ENCODE assay signal across 16 cellular contexts in genomic region chr20:61788343-61788742, GRCh38.
DNase-seq lines count a peak whose midpoint lies in the region; ATAC-seq and TF ChIP-seq lines count a peak whose summit lies in the region.
"Had no signal": no experiment of that assay in that cellular context is flagged by ENCODE, and none has a peak within 500 bp of the region (broad histone marks: within the 10 kb centered on the region; RNA-seq: fewer than 3 reads in every experiment).

No MANE protein-coding gene starts in this region.

- peak; percentile 13 for DNase-seq in left ventricle myocardium superior
- DNase-seq in right atrium auricular region (ENCODE audit: low spot score): no peak
- no peak for DNase-seq in RWPE1 (ENCODE audit: low spot score)
- no peak for DNase-seq in neural progenitor cell (ENCODE audit: low spot score)
- no peak for DNase-seq in activated CD4-positive, alpha-beta T cell treated with anti-CD3 and anti-CD28 coated beads, Interleukin-2, amount 50 U/mL, for 4 hours
- DNase-seq in CD4-positive, alpha-beta T cell: no peak
- DNase-seq: CD8-positive, alpha-beta memory T cell; DMS53; GF-D8; H7 had no signal

- H4K20me1 ChIP-seq in neural progenitor cell (ENCODE audit: low read depth): no peaks in the 10 kb centered on the region

- peak overlapping the region; percentile 31 for H3K27ac Mint-ChIP-seq in neural progenitor cell
- no peak overlapping the region for H3K27ac Mint-ChIP-seq in CD4-positive, alpha-beta T cell
- H3K27ac Mint-ChIP-seq: B cell, GM23338 had no signal

- TF ChIP-seq CTCF in right atrium auricular region (IDR thresholded peaks at IDR 0.05) (no peak), RWPE1 (conservative IDR thresholded peaks at IDR 0.05; ENCODE audit: low read depth) (no peak), neural progenitor cell (IDR thresholded peaks at IDR 0.05) (no peak)
- TF ChIP-seq CTCF in CD4-positive, alpha-beta T cell (IDR thresholded peaks at IDR 0.05): no peak

- peaks cover 4% of the 10 kb centered on the region for H3K4me1 Mint-ChIP-seq in neural progenitor cell
- no peaks in the 10 kb centered on the region for H3K4me1 Mint-ChIP-seq in CD4-positive, alpha-beta T cell (ENCODE audit: low read depth)
- H3K4me1 Mint-ChIP-seq: B cell; CD8-positive, alpha-beta memory T cell; GM23338 had no signal

- H3K36me3 Mint-ChIP-seq in neural progenitor cell: no peaks in the 10 kb centered on the region
- no peaks in the 10 kb centered on the region for H3K36me3 Mint-ChIP-seq in CD4-positive, alpha-beta T cell (ENCODE audit: low read depth)
- H3K36me3 Mint-ChIP-seq: CD8-positive, alpha-beta memory T cell had no signal

- H3K4me1 ChIP-seq in right atrium auricular region (no peaks in the 10 kb centered on the region), neural progenitor cell (peaks cover 11% of the 10 kb centered on the region)

- POLR2A ChIA-PET in RWPE1 (lab: Yijun Ruan, JAX; ENCODE audit: low non-redundant PET): interaction anchor here (0.5 kb wide), 1 partner anchor 23 kb away, joined by 4 read pairs; no protein-coding TSS in a partner anchor
- POLR2A ChIA-PET in CD4-positive, alpha-beta T cell (lab: Charles Lee): no interaction called here

- H3K27me3 ChIP-seq in right atrium auricular region (no peaks in the 10 kb centered on the region), neural progenitor cell (peaks cover 7% of the 10 kb centered on the region)
- H3K27me3 ChIP-seq in CD4-positive, alpha-beta T cell (ENCODE audit: control insufficient read depth, insufficient read depth, low read length): no peaks in the 10 kb centered on the region

- H2AFZ ChIP-seq in neural progenitor cell (replicated peaks): no peak overlapping the region
- H2AFZ ChIP-seq: GM23338 had no signal

- no peak overlapping the region for H3K4me3 Mint-ChIP-seq in neural progenitor cell
- no peak overlapping the region for H3K4me3 Mint-ChIP-seq in CD4-positive, alpha-beta T cell
- H3K4me3 Mint-ChIP-seq: B cell; CD8-positive, alpha-beta memory T cell; GM23338 had no signal

- ATAC-seq in left ventricle myocardium superior (no peak), HG03432 (IDR thresholded peaks at IDR 0.05; ENCODE audit: unreplicated experiment) (no peak)
- ATAC-seq in CD4-positive, alpha-beta T cell (ENCODE audit: poor library complexity): no peak
- ATAC-seq: GM23338, HepG2 had no signal

- no peak overlapping the region for H3K4me2 ChIP-seq in neural progenitor cell
- H3K4me2 ChIP-seq: GM23338, KMS-11 had no signal

- intact Hi-C loops in left ventricle myocardium superior (cut with micrococcal nuclease): no loop called here
- intact Hi-C loops in CD4-positive, alpha-beta T cell (cut with DNase I, micrococcal nuclease): no loop called here

- no peak overlapping the region for H3K4me3 ChIP-seq in right atrium auricular region
- no peak overlapping the region for H3K4me3 ChIP-seq in neural progenitor cell
- H3K4me3 ChIP-seq: GM23338 had no signal

- peaks cover 8% of the 10 kb centered on the region for H3F3A ChIP-seq in neural progenitor cell (ENCODE audit: low read depth)

- H3K79me2 ChIP-seq in neural progenitor cell (ENCODE audit: low read depth): no peaks in the 10 kb centered on the region

- CTCF ChIA-PET in RWPE1 (lab: Yijun Ruan, JAX): interaction anchor here (0.6 to 1.1 kb wide), 2 partner anchors 19 to 86 kb away, joined by 3 read pairs; no protein-coding TSS in a partner anchor
- CTCF ChIA-PET in CD4-positive, alpha-beta T cell (lab: Charles Lee): no interaction called here

- H3K9me3 ChIP-seq in right atrium auricular region (no peaks in the 10 kb centered on the region), neural progenitor cell (ENCODE audit: low read depth) (no peaks in the 10 kb centered on the region)
- H3K9me3 ChIP-seq in CD4-positive, alpha-beta T cell (ENCODE audit: control insufficient read depth, low read length): no peaks in the 10 kb centered on the region

- H3K27ac ChIP-seq in right atrium auricular region: no peak overlapping the region
- H3K27ac ChIP-seq in RWPE1: peak overlapping the region; percentile 79
- H3K27ac ChIP-seq in neural progenitor cell: no peak overlapping the region
- H3K27ac ChIP-seq in CD4-positive, alpha-beta T cell (ENCODE audit: low read depth, low read length): no peak overlapping the region
- H3K27ac ChIP-seq: C4-2B, KMS-11 had no signal

- no peaks in the 10 kb centered on the region for H3K9me3 Mint-ChIP-seq in neural progenitor cell
- H3K9me3 Mint-ChIP-seq in CD4-positive, alpha-beta T cell: peaks cover 5% of the 10 kb centered on the region

- H3K9ac ChIP-seq in neural progenitor cell: no peak overlapping the region
- H3K9ac ChIP-seq: KMS-11 had no signal

- no peaks in the 10 kb centered on the region for H3K36me3 ChIP-seq in right atrium auricular region
- no peaks in the 10 kb centered on the region for H3K36me3 ChIP-seq in neural progenitor cell

- H3K27me3 Mint-ChIP-seq in neural progenitor cell (ENCODE audit: insufficient read depth, low read depth): peaks cover 2% of the 10 kb centered on the region
- H3K27me3 Mint-ChIP-seq in CD4-positive, alpha-beta T cell: peaks cover 5% of the 10 kb centered on the region
- H3K27me3 Mint-ChIP-seq: B cell had no signal
